10 cellular contexts compared by ENCODE assay signal in genomic region chr1:36166938-36167910, GRCh38. TPM values are rescaled to one million over a fixed set of nuclear protein-coding genes. Genes with fewer than 3 reads are reported as not detected.
DNase-seq lines count a peak whose midpoint lies in the region; ATAC-seq, FAIRE-seq and TF ChIP-seq lines count a peak whose summit lies in the region.
"Had no signal": no experiment of that assay in that cellular context is flagged by ENCODE, and none has a peak within 500 bp of the region (broad histone marks: within the 10 kb centered on the region; RNA-seq: fewer than 3 reads in every experiment).

No MANE protein-coding gene starts in this region.

- H3K79me2 ChIP-seq in keratinocyte (ENCODE audit: control insufficient read depth, insufficient read depth, low read length), result peaks cover 83% of the 10 kb centered on the region

- H3K4me1 Mint-ChIP-seq in activated naive CD4-positive, alpha-beta T cell treated with anti-CD3 and anti-CD28 coated beads, Interleukin-2, amount 50 U/mL, for 24 hours, result peaks cover 61% of the 10 kb centered on the region

- H3K27me3 Mint-ChIP-seq in activated naive CD4-positive, alpha-beta T cell treated with anti-CD3 and anti-CD28 coated beads, Interleukin-2, amount 50 U/mL, for 24 hours, result no peaks in the 10 kb centered on the region

- ATAC-seq in thoracic aorta (ENCODE audit: insufficient number of reproducible peaks, low FRiP score, low read depth), result no peak
- no peak for ATAC-seq in left lobe of liver

- no peak overlapping the region for H2AFZ ChIP-seq in keratinocyte (ENCODE audit: control insufficient read depth, low read length)

- H3K9me3 ChIP-seq in keratinocyte (ENCODE audit: control insufficient read depth, low read depth, low read length) (no peaks in the 10 kb centered on the region), thoracic aorta (no peaks in the 10 kb centered on the region)
- H3K9me3 ChIP-seq: prostate gland had no signal

- H3K4me3 ChIP-seq in keratinocyte (ENCODE audit: control insufficient read depth in 2 of 3, extremely low read depth in 1 of 3, insufficient read depth in 2 of 3, low read depth in 1 of 3, low read length in 3 of 3) (no peak overlapping the region), thoracic aorta (no peak overlapping the region)
- H3K4me3 ChIP-seq: prostate gland had no signal

- H3K36me3 ChIP-seq in keratinocyte (ENCODE audit: control insufficient read depth in 2 of 2, extremely low read depth in 1 of 2, insufficient read depth in 2 of 2, low read length in 2 of 2) (peaks cover 20 to 30% of the 10 kb centered on the region in 2 experiments), thoracic aorta (peaks cover 29% of the 10 kb centered on the region)

- H3K9me1 ChIP-seq in keratinocyte (ENCODE audit: control insufficient read depth, extremely low read depth, insufficient read depth, low read length), result no peaks in the 10 kb centered on the region

- H3K27ac Mint-ChIP-seq in activated naive CD4-positive, alpha-beta T cell treated with anti-CD3 and anti-CD28 coated beads, Interleukin-2, amount 50 U/mL, for 24 hours, result peak overlapping the region; percentile 95

- dilution Hi-C loops in keratinocyte (cut with MboI; ENCODE audit: extremely low pct_ligation_motif_present, low sequenced_read_pairs), result no loop called here

- H4K20me1 ChIP-seq in keratinocyte (ENCODE audit: control insufficient read depth, extremely low read depth, insufficient read depth, low read length), result peaks cover 2% of the 10 kb centered on the region

- peaks cover 78% of the 10 kb centered on the region for H3K4me1 ChIP-seq in keratinocyte (ENCODE audit: control insufficient read depth, extremely low read depth, insufficient read depth, low read length)
- peaks cover 19 to 67% of the 10 kb centered on the region in 2 donors for H3K4me1 ChIP-seq in thoracic aorta (ENCODE audit: control insufficient read depth in 1 of 2, low read depth in 2 of 2)

- H3K9ac ChIP-seq in keratinocyte (ENCODE audit: control insufficient read depth, extremely low read depth, insufficient read depth, low read length), result peak overlapping the region; percentile 50

- H3K9me3 Mint-ChIP-seq in activated naive CD4-positive, alpha-beta T cell treated with anti-CD3 and anti-CD28 coated beads, Interleukin-2, amount 50 U/mL, for 24 hours, result no peaks in the 10 kb centered on the region

- H3K4me2 ChIP-seq in keratinocyte (ENCODE audit: control insufficient read depth, extremely low read depth, insufficient read depth, low read depth, low read length), result peak overlapping the region; percentile 13

- H3K4me3 Mint-ChIP-seq in activated naive CD4-positive, alpha-beta T cell treated with anti-CD3 and anti-CD28 coated beads, Interleukin-2, amount 50 U/mL, for 24 hours, result no peak overlapping the region

- peak; percentile 73 for FAIRE-seq in keratinocyte (lab: Jason Lieb, UNC)

- no peak for DNase-seq in activated naive CD4-positive, alpha-beta T cell (lab: John Stamatoyannopoulos, UW)
- DNase-seq in astrocyte of the hippocampus (ENCODE audit: low read depth, low spot score) (peak; percentile 56), keratinocyte (ENCODE audit: low read depth, low spot score) (peak; percentile 82), thoracic aorta (ENCODE audit: low spot score) (no peak), left lobe of liver (ENCODE audit: low spot score) (no peak), NK-92 (lab: John Stamatoyannopoulos, UW; ENCODE audit: unreplicated experiment) (no peak), DMS79 (lab: John Stamatoyannopoulos, UW) (no peak)
- DNase-seq: activated T-cell treated with anti-CD3 and anti-CD28 coated beads for 4 hours had no signal

- peaks cover 8% of the 10 kb centered on the region for H3K36me3 Mint-ChIP-seq in activated naive CD4-positive, alpha-beta T cell treated with anti-CD3 and anti-CD28 coated beads, Interleukin-2, amount 50 U/mL, for 24 hours

- H3K27ac ChIP-seq in keratinocyte (ENCODE audit: control insufficient read depth, insufficient read depth, low read length) (peak overlapping the region; percentile 98), thoracic aorta (peak overlapping the region; percentile 37 to 52)

- H3K27me3 ChIP-seq in keratinocyte (ENCODE audit: control insufficient read depth, extremely low read depth, insufficient read depth, low read length) (no peaks in the 10 kb centered on the region), thoracic aorta (replicated peaks; ENCODE audit: insufficient read depth) (no peaks in the 10 kb centered on the region)

- TF ChIP-seq CTCF in keratinocyte (optimal IDR thresholded peaks at IDR 0.05 in 1 of 3, IDR thresholded peaks at IDR 0.05 in 1 of 3, conservative IDR thresholded peaks at IDR 0.05 in 1 of 3; ENCODE audit: extremely low read depth in 1 of 3, insufficient read depth in 2 of 3, low read length in 3 of 3) (no peak), thoracic aorta (IDR thresholded peaks at IDR 0.05) (no peak)

RNA-seq across cellular contexts. Expression of gene MAP7D1, which starts 11.3 kb away (rescaled TPM):
- 75.0 to 168 TPM (median 84.4 TPM) in 3 replicates for polyA plus RNA-seq in keratinocyte
- polyA plus RNA-seq in keratinocyte (2011; ENCODE audit: low read depth), result 232 TPM
- polyA plus RNA-seq in keratinocyte (2011; cell fraction: cytosol; rRNA removed), result 78.2 and 125 TPM in 2 replicates
- polyA plus RNA-seq in keratinocyte (2011; cell fraction: nucleus; rRNA removed), result 171 and 172 TPM in 2 replicates
- 165 and 219 TPM in 2 replicates for polyA plus RNA-seq in keratinocyte (2012; ENCODE audit: low replicate concordance)
- 61.2 to 253 TPM (median 62.4 TPM) in 3 replicates for polyA minus RNA-seq in keratinocyte
- 213 TPM for polyA minus RNA-seq in keratinocyte (2011; cell fraction: cytosol; rRNA and poly(A)+ RNA removed)
- polyA minus RNA-seq in keratinocyte (2011; cell fraction: nucleus; rRNA and poly(A)+ RNA removed), result 86.6 and 113 TPM in 2 replicates
- total RNA-seq in thoracic aorta (100 to 1,000 TPM; 170 to 186 TPM), left lobe of liver (13.3 TPM)

RNA-seq across cellular contexts. Expression of gene TRAPPC3, which starts 17.9 kb away (rescaled TPM):
- 145 to 173 TPM (median 169 TPM) in 3 replicates for polyA plus RNA-seq in keratinocyte
- 97.0 TPM for polyA plus RNA-seq in keratinocyte (2011; ENCODE audit: low read depth)
- 145 and 218 TPM in 2 replicates for polyA plus RNA-seq in keratinocyte (2011; cell fraction: cytosol; rRNA removed)
- 115 TPM in 2 replicates for polyA plus RNA-seq in keratinocyte (2011; cell fraction: nucleus; rRNA removed)
- polyA plus RNA-seq in keratinocyte (2012; ENCODE audit: low replicate concordance), result 105 and 147 TPM in 2 replicates
- 18.6 to 56.0 TPM (median 55.2 TPM) in 3 replicates for polyA minus RNA-seq in keratinocyte
- 210 TPM for polyA minus RNA-seq in keratinocyte (2011; cell fraction: cytosol; rRNA and poly(A)+ RNA removed)
- 24.0 and 30.9 TPM in 2 replicates for polyA minus RNA-seq in keratinocyte (2011; cell fraction: nucleus; rRNA and poly(A)+ RNA removed)
- total RNA-seq in thoracic aorta (10 to 100 TPM; 78.5 to 92.3 TPM), left lobe of liver (24.8 TPM)

RNA-seq across cellular contexts. Expression of gene COL8A2, which starts 42.2 kb away (rescaled TPM):
- 0.09 to 0.28 TPM (median 0.23 TPM) in 3 replicates for polyA plus RNA-seq in keratinocyte
- polyA plus RNA-seq in keratinocyte (2011; ENCODE audit: low read depth), result 0.06 TPM
- 0.05 and 0.06 TPM in 2 replicates for polyA plus RNA-seq in keratinocyte (2011; cell fraction: cytosol; rRNA removed)
- polyA plus RNA-seq in keratinocyte (2011; cell fraction: nucleus; rRNA removed), result 0.38 and 0.63 TPM in 2 replicates
- polyA plus RNA-seq in keratinocyte (2012; ENCODE audit: low replicate concordance), result 0.18 and 0.39 TPM in 2 replicates
- polyA minus RNA-seq in keratinocyte, result 0.06 to 1.1 TPM (median 0.30 TPM) in 3 replicates
- not detected for polyA minus RNA-seq in keratinocyte (2011; cell fraction: cytosol; rRNA and poly(A)+ RNA removed)
- polyA minus RNA-seq in keratinocyte (2011; cell fraction: nucleus; rRNA and poly(A)+ RNA removed), result 0.53 and 0.54 TPM in 2 replicates
- total RNA-seq in thoracic aorta (100 to 1,000 TPM in 1 of 2 donors, 10 to 100 TPM in 1; 41.6 to 126 TPM), left lobe of liver (0.50 TPM)

RNA-seq across cellular contexts. Expression of gene THRAP3, which starts 57.0 kb away (rescaled TPM):
- 58.4 to 79.6 TPM (median 76.1 TPM) in 3 replicates for polyA plus RNA-seq in keratinocyte
- polyA plus RNA-seq in keratinocyte (2011; ENCODE audit: low read depth), result 85.5 TPM
- 34.3 and 59.9 TPM in 2 replicates for polyA plus RNA-seq in keratinocyte (2011; cell fraction: cytosol; rRNA removed)
- 91.9 and 96.0 TPM in 2 replicates for polyA plus RNA-seq in keratinocyte (2011; cell fraction: nucleus; rRNA removed)
- polyA plus RNA-seq in keratinocyte (2012; ENCODE audit: low replicate concordance), result 42.0 and 71.2 TPM in 2 replicates
- 57.2 to 113 TPM (median 65.5 TPM) in 3 replicates for polyA minus RNA-seq in keratinocyte
- polyA minus RNA-seq in keratinocyte (2011; cell fraction: cytosol; rRNA and poly(A)+ RNA removed), result 32.4 TPM
- polyA minus RNA-seq in keratinocyte (2011; cell fraction: nucleus; rRNA and poly(A)+ RNA removed), result 65.9 and 114 TPM in 2 replicates
- 100 to 1,000 TPM in 1 of 2 donors, 10 to 100 TPM in 1; 49.3 to 111 TPM for total RNA-seq in thoracic aorta
- total RNA-seq in left lobe of liver, result 34.8 TPM

Comparison
In these comparisons a context has a peak if more than half of its experiments do, and no peak if none do; other contexts are left out.
1. DNase-seq: peak in astrocyte of the hippocampus (single experiment) and keratinocyte (single experiment); none in activated naive CD4-positive, alpha-beta T cell (0 of 4), thoracic aorta (single experiment), left lobe of liver (single experiment), NK-92 (single experiment) and DMS79 (single experiment).
2. RNA of gene MAP7D1, which starts 11.3 kb away (total RNA-seq): 170 to 186 TPM in thoracic aorta; 13.3 TPM in left lobe of liver (single experiment); every median in the first group is over 10 times any median in the second.
3. RNA of gene COL8A2, which starts 42.2 kb away (total RNA-seq): 41.6 to 126 TPM in thoracic aorta; 0.50 TPM in left lobe of liver (single experiment); every median in the first group is over 10 times any median in the second.